33 cellular contexts compared by ENCODE assay signal in the genomic region with DNA sequence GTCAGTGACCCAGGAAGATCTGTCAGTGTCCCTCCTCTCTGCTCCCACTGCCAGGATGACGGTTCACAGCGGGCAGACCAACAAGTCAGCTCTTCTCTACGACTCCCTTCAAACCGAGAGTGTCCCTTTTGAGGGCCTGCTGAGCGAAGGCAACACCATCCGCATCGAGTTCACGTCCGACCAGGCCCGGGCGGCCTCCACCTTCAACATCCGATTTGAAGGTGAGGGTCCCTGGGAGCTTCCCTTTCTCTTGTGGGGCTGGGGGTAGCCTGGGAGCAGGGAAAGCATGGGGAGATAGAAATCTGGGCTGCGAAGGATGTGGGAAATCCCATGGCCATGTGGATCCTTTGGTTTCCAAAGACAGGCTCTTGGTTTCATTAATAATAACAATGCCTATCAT.
"Had no signal": no experiment of that assay in that cellular context is flagged by ENCODE, and none has a peak within 500 bp of the region (broad histone marks: within the 10 kb centered on the region; RNA-seq: fewer than 3 reads in every experiment).

No MANE protein-coding gene starts in this region.

- H3K9me3 ChIP-seq: MG63 had no signal

- DNase-seq: Kasumi-1, MG63, MM.1S, MV-4-11, NCI-H1048, NCI-H1092, NCI-H1092 treated with DMSO at 0.1 percent for 48 hours, NCI-H1105, NCI-H1105 treated with DMSO at 0.1 percent for 48 hours, NCI-H1417, NCI-H1417 treated with DMSO at 0.1 percent for 48 hours, NCI-H1436, NCI-H1436 treated with DMSO at 0.1 percent for 48 hours, NCI-H146, NCI-H1694, NCI-H1694 treated with DMSO at 0.1 percent for 48 hours, NCI-H187, NCI-H187 treated with DMSO at 0.1 percent for 48 hours, NCI-H1930, NCI-H2029, NCI-H2029 treated with DMSO at 0.1 percent for 48 hours, NCI-H2081, NCI-H2081 treated with DMSO at 0.1 percent for 48 hours, NCI-H2107, NCI-H2171, NCI-H2171 treated with DMSO at 0.1 percent for 48 hours, NCI-H2227 treated with DMSO at 0.1 percent for 48 hours, NCI-H226, NCI-H345, NCI-H446, NCI-H446 treated with DMSO at 0.1 percent for 48 hours, NCI-H510A had no signal

- H3K27ac ChIP-seq: KMS-11 had no signal

- H3K9ac ChIP-seq: KMS-11 had no signal

- H3K4me3 ChIP-seq: MG63 had no signal

- H3K4me2 ChIP-seq: KMS-11 had no signal

- H3K36me3 ChIP-seq: MG63 had no signal
